In the genomic region with DNA sequence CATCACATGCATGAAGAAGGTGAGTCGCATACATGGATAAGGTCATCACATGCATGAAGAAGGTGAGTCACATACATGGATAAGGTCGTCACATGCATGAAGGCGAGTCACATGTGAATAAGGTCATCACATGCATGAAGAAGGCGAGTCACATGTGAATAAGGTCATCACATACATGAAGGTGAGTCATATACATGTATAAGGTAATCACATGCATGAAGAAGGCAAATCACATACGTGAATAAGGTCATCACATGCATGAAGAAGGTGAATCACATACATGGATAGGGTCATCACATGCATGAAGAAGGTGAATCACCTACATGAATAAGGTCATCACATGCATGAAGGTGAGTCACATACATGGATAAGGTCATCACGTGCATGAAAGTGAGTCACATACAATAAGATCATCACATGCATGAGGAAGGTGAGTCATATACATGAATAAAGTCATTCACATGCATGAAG, we compare ENCODE assay signal across 1 cellular context.
TF ChIP-seq lines count a peak whose summit lies in the region.

No MANE protein-coding gene starts in this region.

TF ChIP-seq in HEK293, 187 proteins besides CTCF, POLR2A, EP300 and RAD21 (continued from another document):
- TF ChIP-seq ZSCAN5A (tag by site-specific recombination; IDR thresholded peaks at IDR 0.05): no peak
- no peak for TF ChIP-seq ZNF488 (tag by site-specific recombination; IDR thresholded peaks at IDR 0.05)
- no peak for TF ChIP-seq ZNF785 (tag by site-specific recombination; IDR thresholded peaks at IDR 0.05)
- peak; percentile 93 for TF ChIP-seq ZNF169 (tag by site-specific recombination; IDR thresholded peaks at IDR 0.05)
- TF ChIP-seq, protein P1, sequence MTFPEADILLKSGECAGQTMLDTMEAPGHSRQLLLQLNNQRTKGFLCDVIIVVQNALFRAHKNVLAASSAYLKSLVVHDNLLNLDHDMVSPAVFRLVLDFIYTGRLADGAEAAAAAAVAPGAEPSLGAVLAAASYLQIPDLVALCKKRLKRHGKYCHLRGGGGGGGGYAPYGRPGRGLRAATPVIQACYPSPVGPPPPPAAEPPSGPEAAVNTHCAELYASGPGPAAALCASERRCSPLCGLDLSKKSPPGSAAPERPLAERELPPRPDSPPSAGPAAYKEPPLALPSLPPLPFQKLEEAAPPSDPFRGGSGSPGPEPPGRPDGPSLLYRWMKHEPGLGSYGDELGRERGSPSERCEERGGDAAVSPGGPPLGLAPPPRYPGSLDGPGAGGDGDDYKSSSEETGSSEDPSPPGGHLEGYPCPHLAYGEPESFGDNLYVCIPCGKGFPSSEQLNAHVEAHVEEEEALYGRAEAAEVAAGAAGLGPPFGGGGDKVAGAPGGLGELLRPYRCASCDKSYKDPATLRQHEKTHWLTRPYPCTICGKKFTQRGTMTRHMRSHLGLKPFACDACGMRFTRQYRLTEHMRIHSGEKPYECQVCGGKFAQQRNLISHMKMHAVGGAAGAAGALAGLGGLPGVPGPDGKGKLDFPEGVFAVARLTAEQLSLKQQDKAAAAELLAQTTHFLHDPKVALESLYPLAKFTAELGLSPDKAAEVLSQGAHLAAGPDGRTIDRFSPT (tag by site-specific recombination; IDR thresholded peaks at IDR 0.05): 0 out of 2 replicates have a peak, but pooled peaks have one; percentile 32
- TF ChIP-seq KLF8 (tag by site-specific recombination; IDR thresholded peaks at IDR 0.05): no peak
- no peak for TF ChIP-seq ZNF837 (tag by site-specific recombination; IDR thresholded peaks at IDR 0.05)
